ENCODE assay signal across 19 cellular contexts in genomic region chr12:13942826-13943225, GRCh38. TPM values are rescaled to one million over a fixed set of nuclear protein-coding genes. Genes with fewer than 3 reads are reported as not detected.
"Had no signal": no experiment of that assay in that cellular context is flagged by ENCODE, and none has a peak within 500 bp of the region (broad histone marks: within the 10 kb centered on the region; RNA-seq: fewer than 3 reads in every experiment).

No MANE protein-coding gene starts in this region.

- H3K27me3 ChIP-seq: foreskin keratinocyte, tibial artery, upper lobe of right lung, vagina had no signal

- ATAC-seq: effector memory CD8-positive, alpha-beta T cell; foreskin keratinocyte; naive thymus-derived CD4-positive, alpha-beta T cell; psoas muscle; sciatic nerve; stimulated activated memory B cell treated with anti-CD40 and anti-IgM and Interleukin-4, amounts not matched to agents 10 μg/mL and 1 μg/mL and 100 μg/mL, for 72 hours; upper lobe of right lung had no signal

- H3K9me3 ChIP-seq: neutrophil, tibial artery, upper lobe of right lung, vagina had no signal

- DNase-seq: effector memory CD8-positive, alpha-beta T cell; foreskin keratinocyte; kidney glomerular epithelial cell; naive thymus-derived CD4-positive, alpha-beta T cell; nephron progenitor cell; psoas muscle; retina; spleen; stimulated activated CD4-positive, alpha-beta T cell treated with anti-CD3 and anti-CD28 coated beads, Interleukin-15, amount 100 ng/mL, for 24 hours; stimulated activated CD4-positive, alpha-beta T cell treated with anti-CD3 and anti-CD28 coated beads, Interleukin-1b, Interleukin-23, amount 100 ng/mL, for 48 hours; stimulated activated CD4-positive, alpha-beta T cell treated with anti-CD3 and anti-CD28 coated beads, Interleukin-4, amount 100 ng/mL, for 24 hours; tibial artery; upper lobe of right lung had no signal

- H3K4me3 ChIP-seq: psoas muscle, spleen, tibial artery, upper lobe of right lung, vagina had no signal

- H3K4me1 ChIP-seq: foreskin keratinocyte, psoas muscle, spleen, tibial artery, upper lobe of right lung, vagina had no signal

- H3K27ac ChIP-seq: foreskin keratinocyte, neutrophil, psoas muscle, spleen, tibial artery, upper lobe of right lung, vagina had no signal

- H3K36me3 ChIP-seq: neutrophil, spleen, tibial artery, upper lobe of right lung, vagina had no signal

RNA-seq across cellular contexts. Expression of gene GRIN2B, which starts 38.6 kb away (rescaled TPM):
- total RNA-seq: foreskin keratinocyte; lung microvascular endothelial cell; naive thymus-derived CD4-positive, alpha-beta T cell; osteoblast; psoas muscle had no signal
